In the genomic region with DNA sequence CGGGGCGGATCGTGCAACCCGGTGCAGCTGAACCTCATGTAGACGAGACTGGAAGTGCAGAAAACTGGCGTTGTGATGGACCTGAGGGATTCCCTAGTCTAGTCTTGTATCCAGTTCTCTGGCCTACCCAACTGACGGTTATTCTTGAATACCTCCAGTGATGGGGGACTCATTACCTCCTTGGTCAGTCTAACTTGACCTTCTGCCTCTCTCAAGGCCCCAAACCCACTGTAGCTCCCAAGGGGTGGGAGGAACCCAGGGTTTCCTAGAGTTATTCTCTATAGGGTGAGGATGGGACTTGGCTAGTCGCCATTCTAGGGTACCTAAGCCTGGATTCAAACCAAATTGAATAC, we compare ENCODE assay signal across 24 cellular contexts. TPM values are rescaled to one million over a fixed set of nuclear protein-coding genes. Genes with fewer than 3 reads are reported as not detected.
"Had no signal": no experiment of that assay in that cellular context is flagged by ENCODE, and none has a peak within 500 bp of the region (broad histone marks: within the 10 kb centered on the region; RNA-seq: fewer than 3 reads in every experiment).

No MANE protein-coding gene starts in this region.

- H3K4me3 ChIP-seq: body of pancreas, esophagus muscularis mucosa, gastroesophageal sphincter, right lobe of liver, smooth muscle cell, testis had no signal

- ATAC-seq: activated CD8-positive, alpha-beta T cell treated with anti-CD3 and anti-CD28 coated beads, Interleukin-2, amount 10 ng/mL, durations not matched to agents 7 days and 5 days; activated naive CD8-positive, alpha-beta T cell treated with anti-CD3 and anti-CD28 coated beads, Interleukin-2, amount 50 U/mL, for 24 hours; body of pancreas; gastroesophageal sphincter; natural killer cell treated with Interleukin-12 subunit alpha and Interleukin-12 subunit beta and Interleukin-15 and Interleukin-18, amount 100 ng/mL, for 72 hours; right lobe of liver; stimulated activated naive B cell treated with anti-CD40 and anti-IgM and Interleukin-4, amounts not matched to agents 10 μg/mL and 1 μg/mL and 100 μg/mL, for 72 hours; T-helper 17 cell had no signal

- H3K4me1 ChIP-seq: parathyroid adenoma had no signal

- H3K36me3 ChIP-seq: esophagus muscularis mucosa, gastroesophageal sphincter, right lobe of liver had no signal

- DNase-seq: activated CD4-positive, alpha-beta T cell treated with anti-CD3 and anti-CD28 coated beads, Interleukin-2, amount 50 U/mL, for 1 hour; activated CD8-positive, alpha-beta T cell treated with anti-CD3 and anti-CD28 coated beads, Interleukin-2, amount 10 ng/mL, durations not matched to agents 7 days and 5 days; activated gamma-delta T cell; activated naive CD4-positive, alpha-beta T cell treated with anti-CD3 and anti-CD28 coated beads, Interleukin-2, amount 50 U/mL, for 16 hours; activated naive CD8-positive, alpha-beta T cell treated with anti-CD3 and anti-CD28 coated beads, Interleukin-2, amount 50 U/mL, for 24 hours; body of pancreas; effector memory CD4-positive, alpha-beta T cell; left cardiac atrium; stimulated activated CD4-positive, alpha-beta T cell treated with anti-CD3 and anti-CD28 coated beads, Interleukin-15, amount 100 ng/mL, for 24 hours; stimulated activated CD8-positive, alpha-beta memory T cell treated with anti-CD3 and anti-CD28 coated beads, Interleukin-4, amount 100 ng/mL, for 48 hours; stimulated activated naive B cell treated with anti-CD40 and anti-IgM and Interleukin-4, amounts not matched to agents 10 μg/mL and 1 μg/mL and 100 μg/mL, for 72 hours; SW 1271; T-helper 17 cell; testis; trophoblast cell had no signal

- H3K79me2 ChIP-seq: parathyroid adenoma had no signal

- H3K9me3 ChIP-seq: body of pancreas, esophagus muscularis mucosa, gastroesophageal sphincter, right lobe of liver, testis had no signal

- H3K4me2 ChIP-seq: smooth muscle cell had no signal

- H3K27ac ChIP-seq: body of pancreas, esophagus muscularis mucosa, gastroesophageal sphincter, parathyroid adenoma, right lobe of liver had no signal

- H3K9ac ChIP-seq: parathyroid adenoma had no signal

- H2AFZ ChIP-seq: parathyroid adenoma had no signal

- H3K27me3 ChIP-seq: body of pancreas, testis had no signal

RNA-seq across cellular contexts. Expression of gene PAK6, which starts 11.4 kb away (rescaled TPM):
- total RNA-seq: pulmonary artery endothelial cell, T-helper 17 cell had no signal

RNA-seq across cellular contexts. Expression of gene ANKRD63, which starts 32.6 kb away (rescaled TPM):
- total RNA-seq: activated T-helper 1 cell treated with anti-CD3 and anti-CD28 coated beads, Interleukin-12 subunit alpha, Interleukin-12 subunit beta, Interleukin-2, Interleukin-4 antibody, amounts not matched to agents 30 ng/mL and 10 ng/mL and 1 ng/mL, durations not matched to agents 14 hours and 24 hours and 36 hours; body of pancreas; esophagus muscularis mucosa; lower leg skin; natural killer cell treated with Interleukin-12 subunit alpha and Interleukin-12 subunit beta and Interleukin-15 and Interleukin-18, amount 100 ng/mL, for 72 hours; smooth muscle cell had no signal
- polyA plus RNA-seq: smooth muscle cell had no signal

RNA-seq across cellular contexts. Expression of gene PLCB2, which starts 57.5 kb away (rescaled TPM):
- polyA plus RNA-seq: smooth muscle cell had no signal
